In genomic region chr7:23713285-23714235, GRCh38 we compare ENCODE assay signal across 16 cellular contexts. TPM values are rescaled to one million over a fixed set of nuclear protein-coding genes. Genes with fewer than 3 reads are reported as not detected.
A peak's percentile ranks its signal among the peaks of the same experiment; 100 is the strongest.
DNase-seq lines count a peak whose midpoint lies in the region; ATAC-seq, FAIRE-seq and TF ChIP-seq lines count a peak whose summit lies in the region.
"Had no signal": no experiment of that assay in that cellular context is flagged by ENCODE, and none has a peak within 500 bp of the region (broad histone marks: within the 10 kb centered on the region; RNA-seq: fewer than 3 reads in every experiment).

No MANE protein-coding gene starts in this region.

- no peak overlapping the region; the same call in 1 of the 2 replicates for H3K4me3 ChIP-seq in AG04450 (ENCODE audit: low read depth, low read length)
- H3K4me3 ChIP-seq in keratinocyte (ENCODE audit: control insufficient read depth in 2 of 3, extremely low read depth in 1 of 3, insufficient read depth in 2 of 3, low read depth in 1 of 3, low read length in 3 of 3), result peak overlapping the region in 1 of 3 experiments; percentile 24
- H3K4me3 ChIP-seq: thyroid gland had no signal

- H3K79me2 ChIP-seq in keratinocyte (ENCODE audit: control insufficient read depth, insufficient read depth, low read length), result no peaks in the 10 kb centered on the region

- no peaks in the 10 kb centered on the region for H4K20me1 ChIP-seq in keratinocyte (ENCODE audit: control insufficient read depth, extremely low read depth, insufficient read depth, low read length)

- H3K9me3 ChIP-seq in AG04450 (ENCODE audit: control insufficient read depth, insufficient read depth, low read length) (peaks cover 6% of the 10 kb centered on the region; the same call in 1 of the 2 replicates), keratinocyte (ENCODE audit: control insufficient read depth, low read depth, low read length) (no peaks in the 10 kb centered on the region)
- H3K9me3 ChIP-seq: thyroid gland had no signal

- peak overlapping the region; percentile 68 for H3K27ac ChIP-seq in AG04450 (ENCODE audit: low read depth, low read length)
- no peak overlapping the region for H3K27ac ChIP-seq in keratinocyte (ENCODE audit: control insufficient read depth, insufficient read depth, low read length)
- H3K27ac ChIP-seq: KMS-11, thyroid gland had no signal

- H3K4me2 ChIP-seq in keratinocyte (ENCODE audit: control insufficient read depth, extremely low read depth, insufficient read depth, low read depth, low read length), result peak overlapping the region; percentile 59
- H3K4me2 ChIP-seq: KMS-11 had no signal

- H3K9me1 ChIP-seq in keratinocyte (ENCODE audit: control insufficient read depth, extremely low read depth, insufficient read depth, low read length), result no peaks in the 10 kb centered on the region

- TF ChIP-seq CTCF in AG04450 (IDR thresholded peaks at IDR 0.05; ENCODE audit: low read depth, low read length), result no peak
- TF ChIP-seq CTCF in keratinocyte (optimal IDR thresholded peaks at IDR 0.05 in 1 of 3, IDR thresholded peaks at IDR 0.05 in 1 of 3, conservative IDR thresholded peaks at IDR 0.05 in 1 of 3; ENCODE audit: extremely low read depth in 1 of 3, insufficient read depth in 2 of 3, low read length in 3 of 3), result no peak

- H2AFZ ChIP-seq in keratinocyte (ENCODE audit: control insufficient read depth, low read length), result no peak overlapping the region

- FAIRE-seq in keratinocyte (lab: Jason Lieb, UNC), result peak; percentile 88

- H3K9ac ChIP-seq in keratinocyte (ENCODE audit: control insufficient read depth, extremely low read depth, insufficient read depth, low read length), result no peak overlapping the region
- H3K9ac ChIP-seq: KMS-11 had no signal

- H3K27me3 ChIP-seq in AG04450 (ENCODE audit: control insufficient read depth, insufficient read depth, low read length) (no peaks in the 10 kb centered on the region), keratinocyte (ENCODE audit: control insufficient read depth, extremely low read depth, insufficient read depth, low read length) (no peaks in the 10 kb centered on the region)
- H3K27me3 ChIP-seq: thyroid gland had no signal

- peaks cover 22% of the 10 kb centered on the region for H3K4me1 ChIP-seq in keratinocyte (ENCODE audit: control insufficient read depth, extremely low read depth, insufficient read depth, low read length)
- H3K4me1 ChIP-seq: thyroid gland had no signal

- DNase-seq in AG04450 (ENCODE audit: low read depth, low spot score) (peak; percentile 67), HS-5 (ENCODE audit: low read depth) (peak; percentile 82), amniotic epithelial cell (ENCODE audit: low read depth) (peak; percentile 79), keratinocyte (ENCODE audit: low read depth, low spot score) (peak; percentile 76), NCI-H524 treated with DMSO at 0.1 percent for 48 hours (lab: John Stamatoyannopoulos, UW) (no peak), epidermal melanocyte (ENCODE audit: insufficient read length, low spot score) (no peak)
- no peak for DNase-seq in stimulated activated CD4-positive, alpha-beta T cell treated with anti-CD3 and anti-CD28 coated beads, Interleukin-4, amount 100 ng/mL, for 24 hours
- DNase-seq: activated CD4-positive, alpha-beta T cell treated with anti-CD3 and anti-CD28 coated beads, Interleukin-2, amount 10 ng/mL, durations not matched to agents 7 days and 5 days; activated naive CD8-positive, alpha-beta T cell treated with anti-CD3 and anti-CD28 coated beads for 36 hours; CD8-positive, alpha-beta T cell; endodermal cell; NCI-H2171 treated with DMSO at 0.1 percent for 48 hours; thyroid gland had no signal

- H3K36me3 ChIP-seq in keratinocyte (ENCODE audit: control insufficient read depth in 2 of 2, extremely low read depth in 1 of 2, insufficient read depth in 2 of 2, low read length in 2 of 2), result no peaks in the 10 kb centered on the region
- H3K36me3 ChIP-seq: thyroid gland had no signal

- CTCF ChIA-PET in AG04450 (lab: Charles Lee), result interaction anchor here (0.6 to 9.7 kb wide), 9 partner anchors 17 to 1385 kb away, joined by 3 to 202 read pairs (median 3); no protein-coding TSS in a partner anchor

- dilution Hi-C loops in keratinocyte (cut with MboI; ENCODE audit: extremely low pct_ligation_motif_present, low sequenced_read_pairs), result no loop called here

- ATAC-seq in GM18511 (IDR thresholded peaks at IDR 0.05; ENCODE audit: unreplicated experiment), result no peak
- ATAC-seq: CD8-positive, alpha-beta T cell; left lobe of liver had no signal

- POLR2A ChIA-PET in AG04450 (lab: Yijun Ruan, JAX), result interaction anchor here (0.8 to 1.3 kb wide), 3 partner anchors 46 to 441 kb away, joined by 3 to 4 read pairs (median 3); partner anchors contain the start of gene CCDC126

RNA-seq across cellular contexts. Expression of gene STK31, which starts 3.5 kb away (rescaled TPM):
- polyA plus RNA-seq in AG04450 (2011; rRNA removed) (0.04 and 0.09 TPM in 2 replicates), keratinocyte (0.01 to 0.03 TPM in 2 of 3 replicates, not detected in the other)
- not detected in 2 replicates for polyA minus RNA-seq in AG04450 (2011; rRNA and poly(A)+ RNA removed)
- not detected for polyA plus RNA-seq in keratinocyte (2011; ENCODE audit: low read depth)
- not detected in 2 replicates for polyA plus RNA-seq in keratinocyte (2011; cell fraction: cytosol; rRNA removed)
- 0.04 TPM in 1 of 2 replicates, not detected in the other for polyA plus RNA-seq in keratinocyte (2011; cell fraction: nucleus; rRNA removed)
- polyA plus RNA-seq in keratinocyte (2012; ENCODE audit: low replicate concordance), result 0.06 TPM in 1 of 2 replicates, not detected in the other
- not detected in 3 replicates for polyA minus RNA-seq in keratinocyte
- polyA minus RNA-seq in keratinocyte (2011; cell fraction: cytosol; rRNA and poly(A)+ RNA removed), result not detected
- polyA minus RNA-seq in keratinocyte (2011; cell fraction: nucleus; rRNA and poly(A)+ RNA removed), result not detected in 2 replicates

RNA-seq across cellular contexts. Expression of gene FAM221A, which starts 33.6 kb away (rescaled TPM):
- polyA plus RNA-seq in AG04450 (2011; rRNA removed) (3.1 and 3.5 TPM in 2 replicates), keratinocyte (0.71 to 0.93 TPM (median 0.73 TPM) in 3 replicates)
- polyA minus RNA-seq in AG04450 (2011; rRNA and poly(A)+ RNA removed), result 3.4 and 3.5 TPM in 2 replicates
- polyA plus RNA-seq in keratinocyte (2011; ENCODE audit: low read depth), result 1.6 TPM
- polyA plus RNA-seq in keratinocyte (2011; cell fraction: cytosol; rRNA removed), result 0.34 and 0.35 TPM in 2 replicates
- polyA plus RNA-seq in keratinocyte (2011; cell fraction: nucleus; rRNA removed), result 2.1 and 2.2 TPM in 2 replicates
- polyA plus RNA-seq in keratinocyte (2012; ENCODE audit: low replicate concordance), result 0.16 and 1.6 TPM in 2 replicates
- 0.82 to 4.3 TPM (median 0.95 TPM) in 3 replicates for polyA minus RNA-seq in keratinocyte
- polyA minus RNA-seq in keratinocyte (2011; cell fraction: cytosol; rRNA and poly(A)+ RNA removed), result not detected
- 0.84 and 1.0 TPM in 2 replicates for polyA minus RNA-seq in keratinocyte (2011; cell fraction: nucleus; rRNA and poly(A)+ RNA removed)

Comparison
In these comparisons a context has a peak if more than half of its experiments do, and no peak if none do; other contexts are left out.
1. DNase-seq: peak in AG04450 (single experiment), HS-5 (single experiment), amniotic epithelial cell (single experiment) and keratinocyte (single experiment); none in stimulated activated CD4-positive, alpha-beta T cell treated with anti-CD3 and anti-CD28 coated beads, Interleukin-4, amount 100 ng/mL, for 24 hours (single experiment), NCI-H524 treated with DMSO at 0.1 percent for 48 hours (single experiment) and epidermal melanocyte (single experiment).